ENCODE assay signal across 1 cellular context in genomic region chr9:71741841-71742648, GRCh38.
TF ChIP-seq lines count a peak whose summit lies in the region.

No MANE protein-coding gene starts in this region.

TF ChIP-seq in K562, 482 proteins besides CTCF, POLR2A, EP300 and RAD21 (continued from another document and continues in another):
- TF ChIP-seq ZBTB49 (CRISPR knock-in tag; IDR thresholded peaks at IDR 0.05; ENCODE audit: borderline replicate concordance), result no peak
- TF ChIP-seq MYBL2 (IDR thresholded peaks at IDR 0.05; ENCODE audit: low read depth), result no peak
- no peak for TF ChIP-seq MYBL2 (CRISPR knock-in tag; IDR thresholded peaks at IDR 0.05; ENCODE audit: borderline replicate concordance)
- TF ChIP-seq NFIX (CRISPR knock-in tag; IDR thresholded peaks at IDR 0.05; ENCODE audit: low read depth), result no peak
- TF ChIP-seq ATF6 (CRISPR knock-in tag; IDR thresholded peaks at IDR 0.05), result no peak
- peak in 1 of 2 experiments; percentile 66; a peak in 1 of 4 replicates for TF ChIP-seq ZNF318 (IDR thresholded peaks at IDR 0.05; ENCODE audit: borderline replicate concordance in 1 of 2, low read depth in 1 of 2)
- TF ChIP-seq CBFA2T2 (conservative IDR thresholded peaks at IDR 0.05), result peak; percentile 91
- TF ChIP-seq TAF15 (IDR thresholded peaks at IDR 0.05; ENCODE audit: low read depth, low read length), result no peak
- 0 out of 2 replicates have a peak, but pooled peaks have one; percentile 8 for TF ChIP-seq ELF4 (CRISPR knock-in tag; IDR thresholded peaks at IDR 0.05)
- no peak for TF ChIP-seq KLF10 (CRISPR knock-in tag; IDR thresholded peaks at IDR 0.05)
- TF ChIP-seq EZH2 (IDR thresholded peaks at IDR 0.05; ENCODE audit: borderline replicate concordance, low read depth, low read length), result no peak
- TF ChIP-seq ZNF184 (CRISPR knock-in tag; IDR thresholded peaks at IDR 0.05), result no peak
- TF ChIP-seq ZNF695 (CRISPR knock-in tag; IDR thresholded peaks at IDR 0.05), result no peak
- TF ChIP-seq SFPQ (IDR thresholded peaks at IDR 0.05; ENCODE audit: low read depth, low read length), result no peak
- TF ChIP-seq ILK (tag; IDR thresholded peaks at IDR 0.05; ENCODE audit: borderline replicate concordance, low read depth), result no peak
- TF ChIP-seq ZNF212 (CRISPR knock-in tag; IDR thresholded peaks at IDR 0.05), result no peak
- TF ChIP-seq NKRF (IDR thresholded peaks at IDR 0.05; ENCODE audit: borderline replicate concordance), result no peak
- no peak for TF ChIP-seq ELK3 (CRISPR knock-in tag; IDR thresholded peaks at IDR 0.05)
- no peak for TF ChIP-seq ZNF444 (CRISPR knock-in tag; IDR thresholded peaks at IDR 0.05)
- no peak for TF ChIP-seq CAMTA2 (CRISPR knock-in tag; conservative IDR thresholded peaks at IDR 0.05)
- no peak for TF ChIP-seq RBFOX2 (IDR thresholded peaks at IDR 0.05; ENCODE audit: low read depth, low read length)
- no peak for TF ChIP-seq ZNF436 (CRISPR knock-in tag; IDR thresholded peaks at IDR 0.05)
- no peak for TF ChIP-seq MTF1 (CRISPR knock-in tag; IDR thresholded peaks at IDR 0.05; ENCODE audit: borderline replicate concordance)
- TF ChIP-seq ESRRA (IDR thresholded peaks at IDR 0.05; ENCODE audit: borderline replicate concordance, low read depth), result no peak
- no peak for TF ChIP-seq U2AF2 (optimal IDR thresholded peaks at IDR 0.05; ENCODE audit: low read depth, low read length)
- TF ChIP-seq USF2 (CRISPR knock-in tag; IDR thresholded peaks at IDR 0.05), result no peak
- TF ChIP-seq ZNF239 (CRISPR knock-in tag; IDR thresholded peaks at IDR 0.05), result no peak
- TF ChIP-seq SLC30A9 (CRISPR knock-in tag; IDR thresholded peaks at IDR 0.05), result no peak
- no peak for TF ChIP-seq SNRNP70 (optimal IDR thresholded peaks at IDR 0.05; ENCODE audit: low read depth, low read length)
- no peak for TF ChIP-seq TEAD1 (CRISPR knock-in tag; IDR thresholded peaks at IDR 0.05)
- no peak for TF ChIP-seq NFE2 (IDR thresholded peaks at IDR 0.05; ENCODE audit: low read depth)
- TF ChIP-seq CHAMP1 (IDR thresholded peaks at IDR 0.05), result no peak
